8 cellular contexts compared by ENCODE assay signal in genomic region chr15:50353999-50354837, GRCh38. TPM values are rescaled to one million over a fixed set of nuclear protein-coding genes. Genes with fewer than 3 reads are reported as not detected.
A peak's percentile ranks its signal among the peaks of the same experiment; 100 is the strongest.
DNase-seq lines count a peak whose midpoint lies in the region; ATAC-seq and TF ChIP-seq lines count a peak whose summit lies in the region.

No MANE protein-coding gene starts in this region.

- TF ChIP-seq POLR2A in body of pancreas (IDR thresholded peaks at IDR 0.05): peak in 2 of 3 donors; percentile 47 to 48

- H3K36me3 ChIP-seq in KOPT-K1 (ENCODE audit: insufficient read depth, low read length): peaks cover 15% of the 10 kb centered on the region
- no peaks in the 10 kb centered on the region for H3K36me3 ChIP-seq in body of pancreas (replicated peaks in 1 of 2; ENCODE audit: insufficient read depth in 1 of 2, low read depth in 2 of 2)
- peaks cover 7% of the 10 kb centered on the region for H3K36me3 ChIP-seq in iPS-15b (ENCODE audit: control insufficient read depth, insufficient read depth, low read length)

- intact Hi-C loops in body of pancreas (cut with DNase I): no loop called here

- peak overlapping the region; percentile 99 for H3K9ac ChIP-seq in iPS-15b (ENCODE audit: low read depth, low read length)

- DNase-seq in ELF-1 (ENCODE audit: low read depth, low spot score): peak; percentile 87
- DNase-seq in T-helper 9 cell: peak; percentile 24
- DNase-seq in body of pancreas: peak; percentile 48 to 59 (median 54)
- peak; percentile 88 for DNase-seq in skeletal muscle cell (ENCODE audit: low read depth)
- no peak for DNase-seq in cortex of kidney (lab: John Stamatoyannopoulos, UW)

- H3K27me3 ChIP-seq in body of pancreas (no peaks in the 10 kb centered on the region), iPS-15b (ENCODE audit: control insufficient read depth, insufficient read depth, low read length) (no peaks in the 10 kb centered on the region)

- 0% methylated on average over 4 to 77 of the region's 77 CpGs for WGBS in body of pancreas, 2 donors

- H3K27ac ChIP-seq in KOPT-K1 (ENCODE audit: low read depth, low read length, poor library complexity, severe bottlenecking) (peak overlapping the region; percentile 94), body of pancreas (peak overlapping the region; percentile 92 to 98 (median 94))

- H3K4me1 ChIP-seq in body of pancreas (peaks cover 48% of the 10 kb centered on the region), iPS-15b (ENCODE audit: control insufficient read depth, insufficient read depth, low read length) (peaks cover 8% of the 10 kb centered on the region)

- H3K9me3 ChIP-seq in KOPT-K1 (ENCODE audit: insufficient read depth, low read length, poor library complexity, severe bottlenecking): no peaks in the 10 kb centered on the region
- no peaks in the 10 kb centered on the region for H3K9me3 ChIP-seq in body of pancreas
- H3K9me3 ChIP-seq in iPS-15b (ENCODE audit: control insufficient read depth, insufficient read depth, low read length): no peaks in the 10 kb centered on the region

- no peak for TF ChIP-seq CTCF in body of pancreas (IDR thresholded peaks at IDR 0.05)

- peak; percentile 26 for ATAC-seq in GM21717 (IDR thresholded peaks at IDR 0.05; ENCODE audit: unreplicated experiment)
- peak; percentile 39 for ATAC-seq in body of pancreas

- H3K4me3 ChIP-seq in body of pancreas (peak overlapping the region; percentile 89 to 94), iPS-15b (ENCODE audit: low read depth, low read length) (peak overlapping the region; percentile 96), skeletal muscle cell (ENCODE audit: low read depth, low read length) (peak overlapping the region; percentile 85)

RNA-seq across cellular contexts. Expression of gene GABPB1, which starts 0.8 kb away (rescaled TPM):
- total RNA-seq in body of pancreas: 1 to 10 TPM; 4.9 to 6.7 TPM
